8 cellular contexts compared by ENCODE assay signal in genomic region chr2:171922230-171923022, GRCh38. TPM values are rescaled to one million over a fixed set of nuclear protein-coding genes. Genes with fewer than 3 reads are reported as not detected.
DNase-seq lines count a peak whose midpoint lies in the region; ATAC-seq, FAIRE-seq and TF ChIP-seq lines count a peak whose summit lies in the region.

HAT1 (plus strand) TSS chr2:171922461; CDS start chr2:171922501, 40 bp downstream.

- peak within 1 kb of the TSS; percentile 88 for H3K9ac ChIP-seq in HUES64 (ENCODE audit: low read depth, low read length)
- H3K9ac ChIP-seq in OCI-LY1 (ENCODE audit: low read length): peak within 1 kb of the TSS; percentile 86

- H3K36me3 ChIP-seq in HUES64 (ENCODE audit: insufficient read depth, low read length) (peaks cover 21% of the 10 kb centered on the region), OCI-LY1 (ENCODE audit: insufficient read depth, low read length) (peaks cover 21% of the 10 kb centered on the region), mesodermal cell (ENCODE audit: control insufficient read depth, insufficient read depth, low read length) (peaks cover 19% of the 10 kb centered on the region)

- TF ChIP-seq CTCF in Calu3 (IDR thresholded peaks at IDR 0.05; ENCODE audit: unreplicated experiment) (no peak), OCI-LY1 (IDR thresholded peaks at IDR 0.05; ENCODE audit: low read length) (no peak)

- H3K79me2 ChIP-seq in OCI-LY1 (ENCODE audit: insufficient read depth, low read length): peaks cover 26% of the 10 kb centered on the region

- H3K27me3 Mint-ChIP-seq in Calu3 (ENCODE audit: unreplicated experiment): no peaks in the 10 kb centered on the region

- H3F3A ChIP-seq in OCI-LY1 (ENCODE audit: insufficient read depth, low read length): no peaks in the 10 kb centered on the region

- H3K9me3 ChIP-seq in HUES64 (ENCODE audit: insufficient read depth, low read depth, low read length) (no peaks in the 10 kb centered on the region), OCI-LY1 (ENCODE audit: low read length) (no peaks in the 10 kb centered on the region), mesodermal cell (ENCODE audit: control insufficient read depth, low read length) (no peaks in the 10 kb centered on the region)

- peaks cover 18% of the 10 kb centered on the region for H3K4me1 Mint-ChIP-seq in Calu3 (ENCODE audit: low read depth, unreplicated experiment)

- peak within 1 kb of the TSS; percentile 88 for H3K27ac Mint-ChIP-seq in Calu3 (ENCODE audit: unreplicated experiment)

- peak within 1 kb of the TSS; percentile 88 for H3K4me3 Mint-ChIP-seq in Calu3 (ENCODE audit: low read depth, unreplicated experiment)

- no peaks in the 10 kb centered on the region for H3K9me2 ChIP-seq in OCI-LY1 (ENCODE audit: low read depth, low read length)

- ATAC-seq in GM21447 (IDR thresholded peaks at IDR 0.05; ENCODE audit: unreplicated experiment): peak; percentile 97

- intact Hi-C loops in Calu3 (cut with micrococcal nuclease; ENCODE audit: unreplicated experiment): loop anchor here (10.0 kb wide), 1 partner anchor 182 kb away; the partner anchor contains the start of gene DLX2

- no peaks in the 10 kb centered on the region for H4K20me1 ChIP-seq in OCI-LY1 (ENCODE audit: insufficient read depth, low read length)

- DNase-seq in Calu3: peak; percentile 97
- peak; percentile 98 for DNase-seq in activated CD8-positive, alpha-beta memory T cell treated with anti-CD3 and anti-CD28 coated beads, Interleukin-2, amount 50 U/mL, for 4 hours
- peak; percentile 94 to 95 for DNase-seq in stimulated activated CD8-positive, alpha-beta memory T cell treated with anti-CD3 and anti-CD28 coated beads, Interleukin-15, amount 100 ng/mL, for 4 hours (ENCODE audit: low read depth in 2 of 2)

- H2AFZ ChIP-seq in OCI-LY1 (ENCODE audit: low read length): peak within 1 kb of the TSS; percentile 87; the same call in 1 of the 2 replicates

- peak within 1 kb of the TSS; percentile 80 for H3K4me3 ChIP-seq in HUES64 (ENCODE audit: low read length)
- H3K4me3 ChIP-seq in OCI-LY1 (ENCODE audit: low read depth, low read length, poor library complexity, severe bottlenecking): peak within 1 kb of the TSS; percentile 86
- peak within 1 kb of the TSS; percentile 72 for H3K4me3 ChIP-seq in mesodermal cell (ENCODE audit: extremely low read depth, insufficient read depth, low read length, poor library complexity, severe bottlenecking)

- H3K27me3 ChIP-seq in HUES64 (ENCODE audit: insufficient read depth, low read length) (no peaks in the 10 kb centered on the region), OCI-LY1 (ENCODE audit: insufficient read depth, low read length) (no peaks in the 10 kb centered on the region)

- H3K36me3 Mint-ChIP-seq in Calu3 (ENCODE audit: insufficient read depth, unreplicated experiment): peaks cover 26% of the 10 kb centered on the region

- BruUV-seq in Calu3 (replicated peaks; lab: Mats Ljungman, UMichigan): TSS peak; percentile 65

- under 1% methylated on average over 61 of the region's 61 CpGs for WGBS in HUES64
- 0 to 1% methylated on average over 52 to 58 of the region's 61 CpGs for WGBS in mesodermal cell (ENCODE audit: insufficient coverage in 2 of 2), 2 experiments

- H3K9me3 Mint-ChIP-seq in Calu3 (ENCODE audit: low read depth, unreplicated experiment): no peaks in the 10 kb centered on the region

- FAIRE-seq in endometrium (lab: Jason Lieb, UNC): peak; percentile 89

- CTCF ChIA-PET in Calu3 (lab: Charles Lee): interaction anchor here (0.8 to 1.1 kb wide), 3 partner anchors 43 to 205 kb away, joined by 3 to 4 read pairs (median 3); no protein-coding TSS in a partner anchor

- H3K27ac ChIP-seq in HUES64 (ENCODE audit: low read depth, low read length) (peak within 1 kb of the TSS; percentile 90), OCI-LY1 (ENCODE audit: low read depth, low read length, poor library complexity, severe bottlenecking) (peak within 1 kb of the TSS; percentile 51), mesodermal cell (ENCODE audit: low read depth, low read length, severe bottlenecking) (peak within 1 kb of the TSS; percentile 89)

- H3K4me1 ChIP-seq in HUES64 (ENCODE audit: insufficient read depth, low read length): peaks cover 5% of the 10 kb centered on the region; the same call in 1 of the 2 replicates
- peaks cover 28% of the 10 kb centered on the region for H3K4me1 ChIP-seq in OCI-LY1 (ENCODE audit: insufficient read depth, low read length, severe bottlenecking)
- H3K4me1 ChIP-seq in mesodermal cell (ENCODE audit: control insufficient read depth, insufficient read depth, low read length, poor library complexity, severe bottlenecking): peaks cover 3% of the 10 kb centered on the region

- H3K4me2 ChIP-seq in OCI-LY1 (ENCODE audit: low read length): peak within 1 kb of the TSS; percentile 89

RNA-seq across cellular contexts. Expression of gene HAT1, which starts in this region (rescaled TPM):
- total RNA-seq in Calu3 (2022): 58.2 and 64.3 TPM in 2 replicates
- 86.1 TPM for polyA plus RNA-seq in HUES64 (2013, experiment 1 of 2)
- polyA plus RNA-seq in HUES64 (2013, experiment 2 of 2): 88.4 TPM
- polyA plus RNA-seq in mesodermal cell (2013, experiment 1 of 2): 61.5 TPM
- polyA plus RNA-seq in mesodermal cell (2013, experiment 2 of 2): 71.6 TPM

Comparison
In these comparisons a context has a peak if more than half of its experiments do, and no peak if none do; other contexts are left out.
1. Peak in every context shown above with its lines: DNase-seq, ATAC-seq, H3K4me3 ChIP-seq and H3K27ac ChIP-seq.